ENCODE assay signal across 19 cellular contexts in the genomic region with DNA sequence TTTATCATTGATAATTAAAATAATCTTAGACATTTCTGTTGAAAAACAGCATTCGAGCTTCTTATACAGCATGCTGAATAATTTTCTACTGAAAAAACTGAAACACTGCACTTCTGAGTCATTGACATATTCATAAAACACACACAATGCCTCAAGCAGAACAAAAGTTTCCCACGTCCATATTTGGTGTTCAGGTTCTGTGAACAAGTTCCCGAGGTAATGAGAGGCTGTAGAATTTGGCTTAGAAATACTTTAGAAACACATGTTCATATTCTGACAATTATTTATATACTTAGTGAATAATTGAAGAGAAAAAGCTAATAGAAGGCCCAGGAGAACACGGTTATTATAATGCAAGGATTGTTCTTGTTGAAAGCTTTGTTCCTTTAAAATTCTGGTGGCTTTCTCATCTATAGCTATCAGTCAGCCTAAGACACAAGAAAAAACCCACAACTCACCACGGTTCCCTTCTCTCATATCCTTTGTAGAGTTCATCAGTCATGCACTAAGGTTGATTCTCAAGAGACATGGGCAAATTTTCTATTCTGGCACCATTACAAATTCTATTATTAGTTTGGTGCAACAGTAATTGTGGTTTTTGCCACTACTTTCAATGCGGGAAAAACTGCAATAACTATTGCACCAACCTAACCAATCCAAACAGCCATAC.
DNase-seq lines count a peak whose midpoint lies in the region; ATAC-seq and TF ChIP-seq lines count a peak whose summit lies in the region.
"Had no signal": no experiment of that assay in that cellular context is flagged by ENCODE, and none has a peak within 500 bp of the region (broad histone marks: within the 10 kb centered on the region; RNA-seq: fewer than 3 reads in every experiment).

No MANE protein-coding gene starts in this region.

- no peaks in the 10 kb centered on the region for H4K20me1 ChIP-seq in SK-N-SH (ENCODE audit: insufficient read depth)

- H3K36me3 ChIP-seq in SK-N-SH (replicated peaks in 1 of 2; ENCODE audit: control insufficient read depth in 1 of 2, insufficient read depth in 2 of 2, low read length in 1 of 2) = no peaks in the 10 kb centered on the region
- no peaks in the 10 kb centered on the region for H3K36me3 ChIP-seq in mesendoderm (ENCODE audit: control insufficient read depth, insufficient read depth, low read length)
- H3K36me3 ChIP-seq: left lung, tibial artery had no signal

- TF ChIP-seq CTCF in SK-N-SH (IDR thresholded peaks at IDR 0.05) = no peak

- no peaks in the 10 kb centered on the region for H3K79me1 ChIP-seq in mesendoderm (ENCODE audit: low read length)

- no peak overlapping the region for H4K5ac ChIP-seq in mesendoderm (ENCODE audit: low read length)

- H3K4ac ChIP-seq in mesendoderm (ENCODE audit: low read depth, low read length) = no peak overlapping the region

- POLR2A ChIA-PET in SK-N-SH (lab: Yijun Ruan, JAX) = no interaction called here
- POLR2A ChIA-PET in naive thymus-derived CD8-positive, alpha-beta T cell (lab: Charles Lee) = no interaction called here

- no peak for TF ChIP-seq EP300 in SK-N-SH (IDR thresholded peaks at IDR 0.05; ENCODE audit: borderline replicate concordance in 1 of 2, low read depth in 1 of 2, low read length in 1 of 2)

- DNase-seq in SK-N-SH (no peak), epithelial cell of prostate (ENCODE audit: low read depth, low spot score) (peak; percentile 5), mesendoderm (no peak), HuH-7.5 (ENCODE audit: low spot score) (no peak)
- no peak for DNase-seq in activated CD4-positive, alpha-beta T cell treated with anti-CD3 and anti-CD28 coated beads for 48 hours
- DNase-seq in naive thymus-derived CD8-positive, alpha-beta T cell = no peak
- DNase-seq: activated T-cell treated with anti-CD3 and anti-CD28 coated beads, Interleukin-2, amount 50 U/mL, for 48 hours; cerebellar nuclear complex; DND-41; KG1; left lung; NCI-H2171 treated with DMSO at 0.1 percent for 48 hours; RPMI8226; tibial artery had no signal

- H3K9ac ChIP-seq in SK-N-SH (no peak overlapping the region), mesendoderm (ENCODE audit: low read length) (no peak overlapping the region)

- no peak overlapping the region for H2BK5ac ChIP-seq in mesendoderm (ENCODE audit: low read length)

- no peaks in the 10 kb centered on the region for H3F3A ChIP-seq in SK-N-SH (replicated peaks; ENCODE audit: insufficient read depth)

- H4K8ac ChIP-seq in mesendoderm (ENCODE audit: low read depth, low read length) = no peak overlapping the region

- H3K4me1 ChIP-seq in SK-N-SH (ENCODE audit: control insufficient read depth in 1 of 2, insufficient read depth in 2 of 2, low read depth in 1 of 2, low read length in 1 of 2) = peaks cover 0 to 10% of the 10 kb centered on the region in 2 experiments; a peak in 2 of 4 replicates
- H3K4me1 ChIP-seq in mesendoderm (ENCODE audit: control insufficient read depth, low read depth, low read length) = no peaks in the 10 kb centered on the region
- H3K4me1 ChIP-seq: left lung had no signal

- H3K36me3 Mint-ChIP-seq in naive thymus-derived CD8-positive, alpha-beta T cell = no peaks in the 10 kb centered on the region

- no peaks in the 10 kb centered on the region for H3K4me1 Mint-ChIP-seq in naive thymus-derived CD8-positive, alpha-beta T cell

- H3K27ac Mint-ChIP-seq in naive thymus-derived CD8-positive, alpha-beta T cell = no peak overlapping the region
- H3K27ac Mint-ChIP-seq: progenitor cell of endocrine pancreas had no signal

- no peaks in the 10 kb centered on the region for H3K79me2 ChIP-seq in SK-N-SH (ENCODE audit: insufficient read depth)
- H3K79me2 ChIP-seq in mesendoderm (ENCODE audit: control insufficient read depth, insufficient read depth, low read length) = no peaks in the 10 kb centered on the region

- 56% methylated on average over 6 of the region's 6 CpGs for WGBS in SK-N-SH (ENCODE audit: low lambda C conversion rate)
- WGBS in mesendoderm (ENCODE audit: extremely low coverage, insufficient coverage, low lambda C conversion rate) = no CpG with 5 or more reads among the region's 6 CpGs

- no peak overlapping the region for H3K4me3 Mint-ChIP-seq in naive thymus-derived CD8-positive, alpha-beta T cell

- no peak for TF ChIP-seq RAD21 in SK-N-SH (IDR thresholded peaks at IDR 0.05; ENCODE audit: low read length)

- H2AFZ ChIP-seq in SK-N-SH (ENCODE audit: low read depth) = peak overlapping the region; percentile 55

- no peak overlapping the region for H3K18ac ChIP-seq in mesendoderm (ENCODE audit: low read length)

- peaks cover 0 to 2% (median 0%) of the 10 kb centered on the region in 9 donors for H3K9me3 Mint-ChIP-seq in naive thymus-derived CD8-positive, alpha-beta T cell

- no peak overlapping the region for H2BK15ac ChIP-seq in mesendoderm (replicated peaks; ENCODE audit: low read depth)

- no peak overlapping the region for H3K23ac ChIP-seq in mesendoderm (ENCODE audit: low read length)

- peaks cover 0 to 16% (median 1%) of the 10 kb centered on the region in 5 donors for H3K27me3 Mint-ChIP-seq in naive thymus-derived CD8-positive, alpha-beta T cell
- H3K27me3 Mint-ChIP-seq: progenitor cell of endocrine pancreas had no signal

- no peak overlapping the region for H3K56ac ChIP-seq in mesendoderm (ENCODE audit: low read length)

- CTCF ChIA-PET in SK-N-SH (lab: Yijun Ruan, JAX) = no interaction called here

- H3K9me3 ChIP-seq in SK-N-SH = no peaks in the 10 kb centered on the region
- H3K9me3 ChIP-seq: left lung, tibial artery had no signal

- no peak overlapping the region for H2BK120ac ChIP-seq in mesendoderm (ENCODE audit: low read depth, low read length)

- H3K4me3 ChIP-seq in SK-N-SH (ENCODE audit: low read depth in 2 of 2, low read length in 1 of 2) (no peak overlapping the region), mesendoderm (ENCODE audit: low read length) (no peak overlapping the region)
- H3K4me3 ChIP-seq: left lung, tibial artery had no signal

- H3K9me2 ChIP-seq in SK-N-SH = no peaks in the 10 kb centered on the region

- H3K27ac ChIP-seq in SK-N-SH (ENCODE audit: low read depth in 2 of 2, low read length in 1 of 2) (peak overlapping the region in 1 of 2 experiments; percentile 31; a peak in 2 of 4 replicates), epithelial cell of prostate (no peak overlapping the region), mesendoderm (ENCODE audit: low read depth, low read length) (no peak overlapping the region)
- H3K27ac ChIP-seq: 22Rv1, left lung, tibial artery, VCaP had no signal

- H3K4me2 ChIP-seq in SK-N-SH (no peak overlapping the region), mesendoderm (ENCODE audit: low read length) (no peak overlapping the region)

- H2AK5ac ChIP-seq in mesendoderm (ENCODE audit: low read length) = no peak overlapping the region

- ATAC-seq in SK-N-SH treated with all-trans-retinoic acid at 6 μM for 48 hours = no peak
- ATAC-seq in HG03342 (IDR thresholded peaks at IDR 0.05; ENCODE audit: unreplicated experiment) = peak; percentile 76
- ATAC-seq in naive thymus-derived CD8-positive, alpha-beta T cell = no peak
- ATAC-seq: left lung had no signal

- no peaks in the 10 kb centered on the region for H3K27me3 ChIP-seq in SK-N-SH (ENCODE audit: insufficient read depth)
- no peaks in the 10 kb centered on the region for H3K27me3 ChIP-seq in mesendoderm (ENCODE audit: insufficient read depth, low read length, poor library complexity)
- H3K27me3 ChIP-seq: left lung, tibial artery had no signal

TF ChIP-seq in SK-N-SH, 30 proteins besides CTCF, POLR2A, EP300 and RAD21:
- TF ChIP-seq MAX (IDR thresholded peaks at IDR 0.05; ENCODE audit: low read depth) = no peak

TF ChIP-seq in SK-N-SH treated with all-trans-retinoic acid at 6 μM for 48 hours, 23 proteins besides CTCF, POLR2A, EP300 and RAD21:
- TF ChIP-seq ZNF565 (CRISPR knock-in tag; conservative IDR thresholded peaks at IDR 0.05; ENCODE audit: low read depth) (no peak), ZNF70 (CRISPR knock-in tag; IDR thresholded peaks at IDR 0.05) (no peak), ESRRG (CRISPR knock-in tag; IDR thresholded peaks at IDR 0.05) (no peak), ISL1 (CRISPR knock-in tag; IDR thresholded peaks at IDR 0.05) (no peak), TCF4 (CRISPR knock-in tag; IDR thresholded peaks at IDR 0.05; ENCODE audit: borderline replicate concordance) (no peak)
- TF ChIP-seq, protein P1, sequence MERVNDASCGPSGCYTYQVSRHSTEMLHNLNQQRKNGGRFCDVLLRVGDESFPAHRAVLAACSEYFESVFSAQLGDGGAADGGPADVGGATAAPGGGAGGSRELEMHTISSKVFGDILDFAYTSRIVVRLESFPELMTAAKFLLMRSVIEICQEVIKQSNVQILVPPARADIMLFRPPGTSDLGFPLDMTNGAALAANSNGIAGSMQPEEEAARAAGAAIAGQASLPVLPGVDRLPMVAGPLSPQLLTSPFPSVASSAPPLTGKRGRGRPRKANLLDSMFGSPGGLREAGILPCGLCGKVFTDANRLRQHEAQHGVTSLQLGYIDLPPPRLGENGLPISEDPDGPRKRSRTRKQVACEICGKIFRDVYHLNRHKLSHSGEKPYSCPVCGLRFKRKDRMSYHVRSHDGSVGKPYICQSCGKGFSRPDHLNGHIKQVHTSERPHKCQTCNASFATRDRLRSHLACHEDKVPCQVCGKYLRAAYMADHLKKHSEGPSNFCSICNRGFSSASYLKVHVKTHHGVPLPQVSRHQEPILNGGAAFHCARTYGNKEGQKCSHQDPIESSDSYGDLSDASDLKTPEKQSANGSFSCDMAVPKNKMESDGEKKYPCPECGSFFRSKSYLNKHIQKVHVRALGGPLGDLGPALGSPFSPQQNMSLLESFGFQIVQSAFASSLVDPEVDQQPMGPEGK (CRISPR knock-in tag; IDR thresholded peaks at IDR 0.05; ENCODE audit: borderline replicate concordance) = no peak
TF ChIP-seq in SK-N-SH treated with all-trans-retinoic acid at 6 μM for 48 hours: peak in this region for 0.
